ENCODE assay signal across 28 cellular contexts in genomic region chr6:76772951-76773350, GRCh38.
"Had no signal": no experiment of that assay in that cellular context is flagged by ENCODE, and none has a peak within 500 bp of the region (broad histone marks: within the 10 kb centered on the region; RNA-seq: fewer than 3 reads in every experiment).

No MANE protein-coding gene starts in this region.

- H3K4me1 ChIP-seq: ascending aorta, esophagus squamous epithelium had no signal

- DNase-seq: activated B cell treated with CpG ODN at 0.5 μM for 24 hours; activated CD4-positive, alpha-beta T cell treated with anti-CD3 and anti-CD28 coated beads for 48 hours; activated CD4-positive, alpha-beta T cell treated with anti-CD3 and anti-CD28 coated beads, Interleukin-2, amount 50 U/mL, for 1 hour; activated CD4-positive, alpha-beta T cell treated with anti-CD3 and anti-CD28 coated beads, Interleukin-2, amount 50 U/mL, for 48 hours; activated CD8-positive, alpha-beta memory T cell treated with anti-CD3 and anti-CD28 coated beads for 24 hours; activated CD8-positive, alpha-beta T cell treated with anti-CD3 and anti-CD28 coated beads for 36 hours; activated effector memory CD4-positive, alpha-beta T cell treated with anti-CD3 and anti-CD28 coated beads, Interleukin-2, amount 50 U/mL, for 16 hours; activated naive CD4-positive, alpha-beta T cell treated with anti-CD3 and anti-CD28 coated beads, Interleukin-2, amount 10 ng/mL, durations not matched to agents 7 days and 5 days; activated naive CD8-positive, alpha-beta T cell treated with anti-CD3 and anti-CD28 coated beads, Interleukin-2, amount 10 ng/mL, durations not matched to agents 7 days and 5 days; activated T-cell treated with anti-CD3 and anti-CD28 coated beads, Interleukin-2, amount 50 U/mL, for 4 hours; caudate nucleus; cortex of kidney; dermis blood vessel endothelial cell; effector CD4-positive, alpha-beta T cell; effector memory CD8-positive, alpha-beta T cell; esophagus squamous epithelium; head of caudate nucleus; T-helper 1 cell; T-helper 17 cell; T1000; WERI-Rb-1 had no signal

- H3K4me3 ChIP-seq: ascending aorta, esophagus squamous epithelium had no signal

- H3K4me3 Mint-ChIP-seq: activated B cell treated with CpG ODN at 0.5 μM for 24 hours; activated CD8-positive, alpha-beta T cell treated with anti-CD3 and anti-CD28 coated beads for 36 hours; activated naive CD4-positive, alpha-beta T cell treated with anti-CD3 and anti-CD28 coated beads, Interleukin-2, amount 10 ng/mL, durations not matched to agents 7 days and 5 days; activated naive CD8-positive, alpha-beta T cell treated with anti-CD3 and anti-CD28 coated beads, Interleukin-2, amount 10 ng/mL, durations not matched to agents 7 days and 5 days; activated T-cell treated with anti-CD3 and anti-CD28 coated beads, Interleukin-2, amount 50 U/mL, for 4 hours; brain; effector memory CD8-positive, alpha-beta T cell; T-helper 17 cell; T-helper 2 cell treated with Interferon-gamma antibody and Interleukin-4, amounts not matched to agents 5 μg/mL and 100 μg/mL, for 36 hours had no signal

- H3K36me3 ChIP-seq: ascending aorta, esophagus squamous epithelium, WERI-Rb-1 had no signal

- ATAC-seq: activated CD4-positive, CD25-positive, alpha-beta regulatory T cell treated with anti-CD3 and anti-CD28 coated beads, Interleukin-2, amount 50 U/mL, for 24 hours; activated CD8-positive, alpha-beta T cell treated with anti-CD3 and anti-CD28 coated beads for 36 hours; activated naive CD4-positive, alpha-beta T cell treated with anti-CD3 and anti-CD28 coated beads, Interleukin-2, amount 50 U/mL, for 72 hours; activated T-cell treated with anti-CD3 and anti-CD28 coated beads, Interleukin-2, amount 50 U/mL, for 4 hours; effector memory CD8-positive, alpha-beta T cell; T-helper 17 cell had no signal

- H3K27ac Mint-ChIP-seq: activated B cell treated with CpG ODN at 0.5 μM for 24 hours; activated CD8-positive, alpha-beta T cell treated with anti-CD3 and anti-CD28 coated beads for 36 hours; activated naive CD4-positive, alpha-beta T cell treated with anti-CD3 and anti-CD28 coated beads, Interleukin-2, amount 10 ng/mL, durations not matched to agents 7 days and 5 days; activated naive CD4-positive, alpha-beta T cell treated with anti-CD3 and anti-CD28 coated beads, Interleukin-2, amount 50 U/mL, for 72 hours; activated naive CD8-positive, alpha-beta T cell treated with anti-CD3 and anti-CD28 coated beads, Interleukin-2, amount 10 ng/mL, durations not matched to agents 7 days and 5 days; activated T-helper 2 cell treated with anti-CD3 and anti-CD28 coated beads, Interferon-gamma antibody, Interleukin-2, Interleukin-4, amounts not matched to agents 10 μg/mL and 5 μg/mL and 100 μg/mL, durations not matched to agents 14 hours and 24 hours and 36 hours; brain; effector memory CD8-positive, alpha-beta T cell; T-helper 17 cell; T-helper 2 cell treated with Interferon-gamma antibody and Interleukin-4, amounts not matched to agents 5 μg/mL and 100 μg/mL, for 36 hours had no signal

- H3K27me3 ChIP-seq: ascending aorta, esophagus squamous epithelium had no signal

- H3K9me3 ChIP-seq: ascending aorta, esophagus squamous epithelium had no signal

- H3K27ac ChIP-seq: ascending aorta, epithelial cell of prostate, esophagus squamous epithelium, WERI-Rb-1 had no signal

- H3K4me1 Mint-ChIP-seq: activated B cell treated with CpG ODN at 0.5 μM for 24 hours; activated naive CD4-positive, alpha-beta T cell treated with anti-CD3 and anti-CD28 coated beads, Interleukin-2, amount 10 ng/mL, durations not matched to agents 7 days and 5 days; activated naive CD8-positive, alpha-beta T cell treated with anti-CD3 and anti-CD28 coated beads, Interleukin-2, amount 10 ng/mL, durations not matched to agents 7 days and 5 days; T-helper 17 cell had no signal

- H3K27me3 Mint-ChIP-seq: activated B cell treated with CpG ODN at 0.5 μM for 24 hours; activated CD8-positive, alpha-beta T cell treated with anti-CD3 and anti-CD28 coated beads for 36 hours; activated naive CD4-positive, alpha-beta T cell treated with anti-CD3 and anti-CD28 coated beads, Interleukin-2, amount 10 ng/mL, durations not matched to agents 7 days and 5 days; activated naive CD8-positive, alpha-beta T cell treated with anti-CD3 and anti-CD28 coated beads, Interleukin-2, amount 10 ng/mL, durations not matched to agents 7 days and 5 days; effector memory CD8-positive, alpha-beta T cell; T-helper 17 cell had no signal

- H3K36me3 Mint-ChIP-seq: activated naive CD4-positive, alpha-beta T cell treated with anti-CD3 and anti-CD28 coated beads, Interleukin-2, amount 10 ng/mL, durations not matched to agents 7 days and 5 days; activated naive CD4-positive, alpha-beta T cell treated with anti-CD3 and anti-CD28 coated beads, Interleukin-2, amount 50 U/mL, for 72 hours; activated naive CD8-positive, alpha-beta T cell treated with anti-CD3 and anti-CD28 coated beads, Interleukin-2, amount 10 ng/mL, durations not matched to agents 7 days and 5 days; brain had no signal

- H3K9me3 Mint-ChIP-seq: activated CD8-positive, alpha-beta T cell treated with anti-CD3 and anti-CD28 coated beads for 36 hours; activated naive CD4-positive, alpha-beta T cell treated with anti-CD3 and anti-CD28 coated beads, Interleukin-2, amount 50 U/mL, for 72 hours; activated T-cell treated with anti-CD3 and anti-CD28 coated beads, Interleukin-2, amount 50 U/mL, for 4 hours; brain had no signal
